In genomic region chr6:13527669-13528051, GRCh38 we compare ENCODE assay signal across 1 cellular context.
TF ChIP-seq lines count a peak whose summit lies in the region.

No MANE protein-coding gene starts in this region.

TF ChIP-seq in HCT116, 20 proteins besides CTCF, POLR2A, EP300 and RAD21 (continued from another document):
- no peak for TF ChIP-seq ATF3 (IDR thresholded peaks at IDR 0.05)
- TF ChIP-seq ZBTB33 (IDR thresholded peaks at IDR 0.05; ENCODE audit: extremely low read depth, insufficient replicate concordance, low read length), result no peak
- TF ChIP-seq EGR1 (IDR thresholded peaks at IDR 0.05; ENCODE audit: low read depth), result no peak
- TF ChIP-seq ZNF274 (IDR thresholded peaks at IDR 0.05; ENCODE audit: low read depth, low read length), result no peak
- TF ChIP-seq CEBPB (IDR thresholded peaks at IDR 0.05; ENCODE audit: low read depth), result no peak
